ENCODE assay signal across 13 cellular contexts in the genomic region with DNA sequence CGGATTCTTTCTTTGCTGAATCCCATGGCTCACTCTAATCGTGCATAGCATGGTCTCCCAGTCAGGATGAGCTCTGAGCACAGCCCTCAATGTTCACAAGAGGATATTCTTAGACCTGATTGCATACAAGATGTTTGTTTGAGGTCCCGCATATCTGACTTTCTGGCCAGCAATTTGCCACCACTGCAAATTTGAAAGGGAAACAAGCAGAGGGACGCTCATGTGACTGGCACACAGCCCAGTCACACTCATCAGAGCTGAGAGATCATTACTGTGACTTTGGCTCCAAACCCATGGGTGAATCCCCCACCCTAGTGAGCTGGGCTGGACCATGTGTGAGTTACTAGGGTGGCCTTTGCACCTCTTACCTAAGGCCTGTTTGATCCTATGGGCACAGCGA. TPM values are rescaled to one million over a fixed set of nuclear protein-coding genes. Genes with fewer than 3 reads are reported as not detected.
A peak's percentile ranks its signal among the peaks of the same experiment; 100 is the strongest.
DNase-seq lines count a peak whose midpoint lies in the region; ATAC-seq and TF ChIP-seq lines count a peak whose summit lies in the region.
"Had no signal": no experiment of that assay in that cellular context is flagged by ENCODE, and none has a peak within 500 bp of the region (broad histone marks: within the 10 kb centered on the region; RNA-seq: fewer than 3 reads in every experiment).

No MANE protein-coding gene starts in this region.

- peaks cover 1% of the 10 kb centered on the region for H3K36me3 Mint-ChIP-seq in activated T-helper 1 cell treated with anti-CD3 and anti-CD28 coated beads, Interleukin-12 subunit alpha, Interleukin-12 subunit beta, Interleukin-2, Interleukin-4 antibody, amounts not matched to agents 30 ng/mL and 10 ng/mL and 1 ng/mL, durations not matched to agents 14 hours and 24 hours and 36 hours (ENCODE audit: low read depth)

- DNase-seq in AG20443 (ENCODE audit: low spot score) (peak; percentile 31), cardiac fibroblast (ENCODE audit: low read depth in 2 of 2) (peak; percentile 30 to 41), medulla oblongata (ENCODE audit: extremely low spot score) (peak; percentile 30), GF-D8 (lab: John Stamatoyannopoulos, UW) (no peak), NCI-H82 treated with DMSO at 0.1 percent for 48 hours (lab: John Stamatoyannopoulos, UW; ENCODE audit: unreplicated experiment) (no peak)
- no peak for DNase-seq in activated T-helper 1 cell treated with anti-CD3 and anti-CD28 coated beads, Interleukin-12 subunit alpha, Interleukin-12 subunit beta, Interleukin-2, Interleukin-4 antibody, amounts not matched to agents 30 ng/mL and 10 ng/mL and 1 ng/mL, durations not matched to agents 14 hours and 24 hours and 36 hours (ENCODE audit: low spot score)
- no peak for DNase-seq in activated T-cell treated with anti-CD3 and anti-CD28 coated beads, Interleukin-2, amount 50 U/mL, for 48 hours
- DNase-seq: activated CD4-positive, alpha-beta T cell treated with anti-CD3 and anti-CD28 coated beads, Interleukin-2, amount 10 ng/mL, durations not matched to agents 24 days and 14 days; central memory CD4-positive, alpha-beta T cell; islet precursor cell; NCI-H748 treated with DMSO at 0.1 percent for 48 hours; stimulated activated CD4-positive, alpha-beta T cell treated with anti-CD3 and anti-CD28 coated beads, Interleukin-1b, Interleukin-23, amount 100 ng/mL, for 48 hours had no signal

- H3K4me3 Mint-ChIP-seq in activated T-helper 1 cell treated with anti-CD3 and anti-CD28 coated beads, Interleukin-12 subunit alpha, Interleukin-12 subunit beta, Interleukin-2, Interleukin-4 antibody, amounts not matched to agents 30 ng/mL and 10 ng/mL and 1 ng/mL, durations not matched to agents 14 hours and 24 hours and 36 hours = no peak overlapping the region
- H3K4me3 Mint-ChIP-seq: activated CD4-positive, alpha-beta T cell treated with anti-CD3 and anti-CD28 coated beads, Interleukin-2, amount 10 ng/mL, durations not matched to agents 24 days and 14 days had no signal

- H3K4me1 Mint-ChIP-seq in activated T-helper 1 cell treated with anti-CD3 and anti-CD28 coated beads, Interleukin-12 subunit alpha, Interleukin-12 subunit beta, Interleukin-2, Interleukin-4 antibody, amounts not matched to agents 30 ng/mL and 10 ng/mL and 1 ng/mL, durations not matched to agents 14 hours and 24 hours and 36 hours (ENCODE audit: low read depth) = peaks cover 19% of the 10 kb centered on the region

- H3K27ac Mint-ChIP-seq in activated T-helper 1 cell treated with anti-CD3 and anti-CD28 coated beads, Interleukin-12 subunit alpha, Interleukin-12 subunit beta, Interleukin-2, Interleukin-4 antibody, amounts not matched to agents 30 ng/mL and 10 ng/mL and 1 ng/mL, durations not matched to agents 14 hours and 24 hours and 36 hours = no peak overlapping the region
- H3K27ac Mint-ChIP-seq: activated CD4-positive, alpha-beta T cell treated with anti-CD3 and anti-CD28 coated beads, Interleukin-2, amount 10 ng/mL, durations not matched to agents 24 days and 14 days had no signal

- H3K4me3 ChIP-seq in cardiac fibroblast (replicated peaks in 1 of 2; ENCODE audit: low read depth in 2 of 2, low read length in 2 of 2) = no peak overlapping the region

- TF ChIP-seq CTCF in cardiac fibroblast (IDR thresholded peaks at IDR 0.05; ENCODE audit: low read depth, low read length) = no peak

- no peaks in the 10 kb centered on the region for H3K9me3 Mint-ChIP-seq in activated T-helper 1 cell treated with anti-CD3 and anti-CD28 coated beads, Interleukin-12 subunit alpha, Interleukin-12 subunit beta, Interleukin-2, Interleukin-4 antibody, amounts not matched to agents 30 ng/mL and 10 ng/mL and 1 ng/mL, durations not matched to agents 14 hours and 24 hours and 36 hours
- H3K9me3 Mint-ChIP-seq: activated CD4-positive, alpha-beta T cell treated with anti-CD3 and anti-CD28 coated beads, Interleukin-2, amount 10 ng/mL, durations not matched to agents 24 days and 14 days had no signal

- ATAC-seq in HG03565 (IDR thresholded peaks at IDR 0.05; ENCODE audit: unreplicated experiment) = peak; percentile 52

- H3K27me3 Mint-ChIP-seq in activated T-helper 1 cell treated with anti-CD3 and anti-CD28 coated beads, Interleukin-12 subunit alpha, Interleukin-12 subunit beta, Interleukin-2, Interleukin-4 antibody, amounts not matched to agents 30 ng/mL and 10 ng/mL and 1 ng/mL, durations not matched to agents 14 hours and 24 hours and 36 hours (ENCODE audit: insufficient read depth) = peaks cover 2% of the 10 kb centered on the region

- intact Hi-C loops in activated T-helper 1 cell treated with anti-CD3 and anti-CD28 coated beads, Interleukin-12 subunit alpha, Interleukin-12 subunit beta, Interleukin-2, Interleukin-4 antibody, amounts not matched to agents 30 ng/mL and 10 ng/mL and 1 ng/mL, durations not matched to agents 14 hours and 24 hours and 36 hours (cut with micrococcal nuclease) = no loop called here

RNA-seq across cellular contexts. Expression of a gene that starts 9.9 kb away (rescaled TPM):
- total RNA-seq in activated T-helper 1 cell treated with anti-CD3 and anti-CD28 coated beads, Interleukin-12 subunit alpha, Interleukin-12 subunit beta, Interleukin-2, Interleukin-4 antibody, amounts not matched to agents 30 ng/mL and 10 ng/mL and 1 ng/mL, durations not matched to agents 14 hours and 24 hours and 36 hours = not detected in 2 replicates
- total RNA-seq: activated CD4-positive, alpha-beta T cell treated with anti-CD3 and anti-CD28 coated beads, Interleukin-2, amount 10 ng/mL, durations not matched to agents 24 days and 14 days had no signal

RNA-seq across cellular contexts. Expression of a gene that starts 44.3 kb away (rescaled TPM):
- total RNA-seq in activated T-helper 1 cell treated with anti-CD3 and anti-CD28 coated beads, Interleukin-12 subunit alpha, Interleukin-12 subunit beta, Interleukin-2, Interleukin-4 antibody, amounts not matched to agents 30 ng/mL and 10 ng/mL and 1 ng/mL, durations not matched to agents 14 hours and 24 hours and 36 hours = not detected in 2 replicates
- total RNA-seq: activated CD4-positive, alpha-beta T cell treated with anti-CD3 and anti-CD28 coated beads, Interleukin-2, amount 10 ng/mL, durations not matched to agents 24 days and 14 days had no signal

Comparison
In these comparisons a context has a peak if more than half of its experiments do, and no peak if none do; other contexts are left out.
1. DNase-seq: peak in AG20443 (single experiment), cardiac fibroblast (2 of 2) and medulla oblongata (single experiment); none in GF-D8 (single experiment), activated T-helper 1 cell treated with anti-CD3 and anti-CD28 coated beads, Interleukin-12 subunit alpha, Interleukin-12 subunit beta, Interleukin-2, Interleukin-4 antibody, amounts not matched to agents 30 ng/mL and 10 ng/mL and 1 ng/mL, durations not matched to agents 14 hours and 24 hours and 36 hours (single experiment), NCI-H82 treated with DMSO at 0.1 percent for 48 hours (single experiment) and activated T-cell treated with anti-CD3 and anti-CD28 coated beads, Interleukin-2, amount 50 U/mL, for 48 hours (0 of 2).